8 cellular contexts compared by ENCODE assay signal in genomic region chr6:41940759-41941279, GRCh38. TPM values are rescaled to one million over a fixed set of nuclear protein-coding genes. Genes with fewer than 3 reads are reported as not detected.
DNase-seq lines count a peak whose midpoint lies in the region; ATAC-seq and TF ChIP-seq lines count a peak whose summit lies in the region.

No MANE protein-coding gene starts in this region.

- no peaks in the 10 kb centered on the region for H3K9me3 Mint-ChIP-seq in CD4-positive, alpha-beta T cell
- no peaks in the 10 kb centered on the region for H3K9me3 Mint-ChIP-seq in progenitor cell of endocrine pancreas (ENCODE audit: low read depth)

- intact Hi-C loops in CD4-positive, alpha-beta T cell (cut with DNase I, micrococcal nuclease), result loop anchor here (1.0 to 5.0 kb wide), 3 partner anchors 20 to 101 kb away; partner anchors contain the start of genes BYSL (in 1 of the 2) and MED20 (in 1 of the 2)
- intact Hi-C loops in right cardiac atrium (cut with DNase I), result loop anchor here in 2 of 4 donors (5.0 kb wide), 2 partner anchors 101 to 106 kb away; no protein-coding TSS in a partner anchor

- H3K27ac Mint-ChIP-seq in CD4-positive, alpha-beta T cell, result peak overlapping the region; percentile 93
- peak overlapping the region; percentile 77 for H3K27ac Mint-ChIP-seq in progenitor cell of endocrine pancreas

- peak in 7 of 10 experiments; percentile 20 to 57 (median 38) for DNase-seq in CD4-positive, alpha-beta T cell
- peak; percentile 47 for DNase-seq in HCEC 1CT
- peak; percentile 45 for DNase-seq in RWPE1 (ENCODE audit: low spot score)
- peak; percentile 34 for DNase-seq in amniotic epithelial cell (ENCODE audit: low read depth)
- peak; percentile 66 to 87 (median 79) for DNase-seq in right cardiac atrium
- peak; percentile 21 for DNase-seq in progenitor cell of endocrine pancreas (ENCODE audit: low spot score, unreplicated experiment)

- no peaks in the 10 kb centered on the region for H3K27me3 Mint-ChIP-seq in CD4-positive, alpha-beta T cell
- peaks cover 25% of the 10 kb centered on the region for H3K27me3 Mint-ChIP-seq in progenitor cell of endocrine pancreas

- POLR2A ChIA-PET in CD4-positive, alpha-beta T cell (lab: Charles Lee), result interaction anchor here (0.7 to 9.1 kb wide), 10 partner anchors 9 to 105 kb away, joined by 3 to 168 read pairs (median 4); partner anchors contain the start of genes BYSL, MED20 and TAF8
- POLR2A ChIA-PET in RWPE1 (lab: Yijun Ruan, JAX; ENCODE audit: low non-redundant PET), result interaction anchor here (1.2 kb wide), 1 partner anchor 177 kb away, joined by 3 read pairs; no protein-coding TSS in a partner anchor

- no peaks in the 10 kb centered on the region for H3K9me3 ChIP-seq in CD4-positive, alpha-beta T cell (ENCODE audit: control insufficient read depth, low read length)
- no peaks in the 10 kb centered on the region for H3K9me3 ChIP-seq in right cardiac atrium (ENCODE audit: control insufficient read depth, low read length)

- H3K36me3 Mint-ChIP-seq in CD4-positive, alpha-beta T cell (ENCODE audit: low read depth), result peaks cover 66% of the 10 kb centered on the region
- H3K36me3 Mint-ChIP-seq in progenitor cell of endocrine pancreas (ENCODE audit: insufficient read depth), result peaks cover 1% of the 10 kb centered on the region

- WGBS in right cardiac atrium, result under 1% methylated on average over 38 of the region's 38 CpGs

- peak overlapping the region; percentile 68 for H3K27ac ChIP-seq in CD4-positive, alpha-beta T cell (ENCODE audit: low read depth, low read length)
- peak overlapping the region; percentile 83 for H3K27ac ChIP-seq in RWPE1
- peak overlapping the region; percentile 87 for H3K27ac ChIP-seq in right cardiac atrium (ENCODE audit: low read length)

- CTCF ChIA-PET in CD4-positive, alpha-beta T cell (lab: Charles Lee), result interaction anchor here (1.1 to 7.7 kb wide), 3 partner anchors 18 to 99 kb away, joined by 3 to 84 read pairs (median 5); partner anchors contain the start of genes BYSL and MED20
- CTCF ChIA-PET in RWPE1 (lab: Yijun Ruan, JAX), result interaction anchor here (0.6 to 2.5 kb wide), 2 partner anchors 103 to 151 kb away, joined by 5 to 12 read pairs; no protein-coding TSS in a partner anchor

- ATAC-seq in CD4-positive, alpha-beta T cell (ENCODE audit: poor library complexity), result peak; percentile 25
- ATAC-seq in right cardiac atrium, result peak; percentile 35 to 50
- ATAC-seq in GM21528 (IDR thresholded peaks at IDR 0.05; ENCODE audit: low FRiP score, unreplicated experiment), result no peak
- no peak for ATAC-seq in GM21786 (IDR thresholded peaks at IDR 0.05; ENCODE audit: unreplicated experiment)

- H3K4me3 Mint-ChIP-seq in CD4-positive, alpha-beta T cell, result peak overlapping the region; percentile 97
- H3K4me3 Mint-ChIP-seq in progenitor cell of endocrine pancreas (ENCODE audit: low read depth), result peak overlapping the region; percentile 74

- H3K4me1 ChIP-seq in right cardiac atrium (ENCODE audit: control insufficient read depth, insufficient read depth, low read length), result peaks cover 22% of the 10 kb centered on the region

- peak overlapping the region; percentile 84 for H3K4me3 ChIP-seq in right cardiac atrium (ENCODE audit: low read length)

- H3K27me3 ChIP-seq in CD4-positive, alpha-beta T cell (ENCODE audit: control insufficient read depth, insufficient read depth, low read length), result no peaks in the 10 kb centered on the region
- H3K27me3 ChIP-seq in right cardiac atrium (ENCODE audit: control insufficient read depth, insufficient read depth), result no peaks in the 10 kb centered on the region

- H3K4me1 Mint-ChIP-seq in CD4-positive, alpha-beta T cell (ENCODE audit: low read depth), result peaks cover 82% of the 10 kb centered on the region
- peaks cover 10% of the 10 kb centered on the region for H3K4me1 Mint-ChIP-seq in progenitor cell of endocrine pancreas (ENCODE audit: low read depth)

- TF ChIP-seq CTCF in CD4-positive, alpha-beta T cell (IDR thresholded peaks at IDR 0.05), result no peak
- TF ChIP-seq CTCF in RWPE1 (conservative IDR thresholded peaks at IDR 0.05; ENCODE audit: low read depth) (no peak), progenitor cell of endocrine pancreas (IDR thresholded peaks at IDR 0.05; ENCODE audit: unreplicated experiment) (no peak)

RNA-seq across cellular contexts. Expression of gene CCND3, which starts 0.8 kb away (rescaled TPM):
- total RNA-seq in CD4-positive, alpha-beta T cell, result 100 to 1,000 TPM; 247 to 248 TPM
- total RNA-seq in right cardiac atrium (10 to 100 TPM; 52.2 to 62.5 (median 56.6) TPM), progenitor cell of endocrine pancreas (10.4 and 11.7 TPM in 2 replicates)
- polyA plus RNA-seq in right cardiac atrium, result 72.1 TPM

RNA-seq across cellular contexts. Expression of gene BYSL, which starts 19.5 kb away (rescaled TPM):
- total RNA-seq in CD4-positive, alpha-beta T cell, result 1 to 10 TPM; 1.2 to 1.6 TPM
- total RNA-seq in right cardiac atrium, result 10 to 100 TPM in 2 of 4 donors, 1 to 10 TPM in 2; 7.4 to 12.4 (median 9.5) TPM
- polyA plus RNA-seq in right cardiac atrium, result 6.5 TPM
- total RNA-seq in progenitor cell of endocrine pancreas, result 32.8 and 35.0 TPM in 2 replicates

RNA-seq across cellular contexts. Expression of gene MED20, which starts 19.9 kb away (rescaled TPM):
- 1 to 10 TPM; 1.3 to 1.6 TPM for total RNA-seq in CD4-positive, alpha-beta T cell
- total RNA-seq in right cardiac atrium (10 to 100 TPM; 12.6 to 16.0 (median 14.1) TPM), progenitor cell of endocrine pancreas (31.2 and 37.1 TPM in 2 replicates)
- 9.4 TPM for polyA plus RNA-seq in right cardiac atrium

RNA-seq across cellular contexts. Expression of gene USP49, which starts 45.6 kb away (rescaled TPM):
- 1 to 10 TPM; 1.3 TPM for total RNA-seq in CD4-positive, alpha-beta T cell
- 1 to 10 TPM; 1.8 to 2.6 (median 2.3) TPM for total RNA-seq in right cardiac atrium
- polyA plus RNA-seq in right cardiac atrium, result 1.5 TPM
- 17.3 and 19.4 TPM in 2 replicates for total RNA-seq in progenitor cell of endocrine pancreas

Comparison
In these comparisons a context has a peak if more than half of its experiments do, and no peak if none do; other contexts are left out.
1. ATAC-seq: peak in CD4-positive, alpha-beta T cell (single experiment) and right cardiac atrium (2 of 2); none in GM21528 (single experiment) and GM21786 (single experiment).
2. DNase-seq: peak in every context shown above with its lines; median percentile 79 in right cardiac atrium; 47 in HCEC 1CT; 45 in RWPE1; 38 in CD4-positive, alpha-beta T cell; 34 in amniotic epithelial cell; 21 in progenitor cell of endocrine pancreas.
3. RNA of gene MED20, which starts 19.9 kb away (total RNA-seq): 31.2 to 37.1 TPM in progenitor cell of endocrine pancreas and 12.6 to 16.0 TPM in right cardiac atrium; 1.3 to 1.6 TPM in CD4-positive, alpha-beta T cell; every median in the first group is over 4 times any median in the second.
4. Peak in every context shown above with its lines, with median percentiles within 50 percentile points of each other: H3K27ac ChIP-seq.